13 cellular contexts compared by ENCODE assay signal in genomic region chr13:84528408-84529055, GRCh38.
DNase-seq lines count a peak whose midpoint lies in the region; ATAC-seq lines count a peak whose summit lies in the region.
"Had no signal": no experiment of that assay in that cellular context is flagged by ENCODE, and none has a peak within 500 bp of the region (broad histone marks: within the 10 kb centered on the region; RNA-seq: fewer than 3 reads in every experiment).

No MANE protein-coding gene starts in this region.

- H3K27ac ChIP-seq in cingulate gyrus (ENCODE audit: low read depth, low read length): peak overlapping the region; percentile 31
- no peak overlapping the region for H3K27ac ChIP-seq in substantia nigra (ENCODE audit: low read depth, low read length, poor library complexity, severe bottlenecking)
- H3K27ac ChIP-seq: 22Rv1 had no signal

- DNase-seq in DMS 273 (lab: John Stamatoyannopoulos, UW; ENCODE audit: unreplicated experiment) (peak; percentile 2), DMS 273 treated with DMSO at 0.1 percent for 48 hours (lab: John Stamatoyannopoulos, UW) (no peak), occipital lobe (lab: John Stamatoyannopoulos, UW) (peak; percentile 1), superior temporal gyrus (ENCODE audit: extremely low spot score) (peak; percentile 41), DMS153 treated with DMSO at 0.1 percent for 48 hours (lab: John Stamatoyannopoulos, UW; ENCODE audit: unreplicated experiment) (no peak), substantia nigra (lab: John Stamatoyannopoulos, UW) (no peak)
- DNase-seq: CD8-positive, alpha-beta T cell; COR-L47 had no signal

- ATAC-seq in HG03457 (IDR thresholded peaks at IDR 0.05; ENCODE audit: unreplicated experiment): no peak
- ATAC-seq: CD8-positive, alpha-beta T cell; GM23338; HepG2 had no signal

Comparison
In these comparisons a context has a peak if more than half of its experiments do, and no peak if none do; other contexts are left out.
1. DNase-seq: peak in DMS 273 (single experiment), occipital lobe (single experiment) and superior temporal gyrus (single experiment); none in DMS 273 treated with DMSO at 0.1 percent for 48 hours (single experiment), DMS153 treated with DMSO at 0.1 percent for 48 hours (single experiment) and substantia nigra (0 of 49).